ENCODE assay signal across 16 cellular contexts in genomic region chr13:89969996-89970709, GRCh38.
A peak's percentile ranks its signal among the peaks of the same experiment; 100 is the strongest.
DNase-seq lines count a peak whose midpoint lies in the region; ATAC-seq, FAIRE-seq and TF ChIP-seq lines count a peak whose summit lies in the region.
"Had no signal": no experiment of that assay in that cellular context is flagged by ENCODE, and none has a peak within 500 bp of the region (broad histone marks: within the 10 kb centered on the region; RNA-seq: fewer than 3 reads in every experiment).

No MANE protein-coding gene starts in this region.

- H3K9me3 ChIP-seq in astrocyte (ENCODE audit: insufficient read depth, low read depth, low read length) (no peaks in the 10 kb centered on the region), smooth muscle cell (replicated peaks; ENCODE audit: low read depth) (no peaks in the 10 kb centered on the region), gastroesophageal sphincter (no peaks in the 10 kb centered on the region)
- H3K9me3 ChIP-seq: BLaER1 had no signal

- no peak overlapping the region for H3K9ac ChIP-seq in astrocyte (ENCODE audit: low read length)
- H3K9ac ChIP-seq in smooth muscle cell (ENCODE audit: low read depth) = no peak overlapping the region
- H3K9ac ChIP-seq: BLaER1 had no signal

- H3K27ac ChIP-seq in astrocyte (ENCODE audit: low read depth, low read length) = no peak overlapping the region
- peak overlapping the region; percentile 9 for H3K27ac ChIP-seq in smooth muscle cell (ENCODE audit: low read depth)
- H3K27ac ChIP-seq in gastroesophageal sphincter = no peak overlapping the region
- H3K27ac ChIP-seq: BLaER1 had no signal

- peak overlapping the region; percentile 88 for H3K27ac Mint-ChIP-seq in astrocyte (ENCODE audit: unreplicated experiment)
- H3K27ac Mint-ChIP-seq: CD8-positive, alpha-beta memory T cell had no signal

- 39% methylated on average over 2 of the region's 2 CpGs for WGBS in smooth muscle cell (ENCODE audit: low lambda C conversion rate)
- WGBS in gastroesophageal sphincter (ENCODE audit: low coverage in 1 of 2), 2 donors = 44 to 69% methylated on average over 1 to 2 of the region's 2 CpGs

- no peak overlapping the region for H3K4me2 ChIP-seq in astrocyte (ENCODE audit: low read length)
- H3K4me2 ChIP-seq in smooth muscle cell = no peak overlapping the region
- H3K4me2 ChIP-seq: BLaER1 had no signal

- no peaks in the 10 kb centered on the region for H4K20me1 ChIP-seq in astrocyte (ENCODE audit: insufficient read depth, low read length)
- no peaks in the 10 kb centered on the region for H4K20me1 ChIP-seq in smooth muscle cell (ENCODE audit: low read depth)
- H4K20me1 ChIP-seq: BLaER1 had no signal

- no peak for FAIRE-seq in astrocyte (lab: Jason Lieb, UNC)
- FAIRE-seq: HTR-8/SVneo had no signal

- H3K79me2 ChIP-seq in astrocyte (ENCODE audit: insufficient read depth, low read length) = no peaks in the 10 kb centered on the region
- no peaks in the 10 kb centered on the region for H3K79me2 ChIP-seq in smooth muscle cell (ENCODE audit: low read depth)

- H3K27me3 ChIP-seq in astrocyte (ENCODE audit: insufficient read depth, low read length) = no peaks in the 10 kb centered on the region
- H3K27me3 ChIP-seq in smooth muscle cell (ENCODE audit: low read depth) = no peaks in the 10 kb centered on the region
- H3K27me3 ChIP-seq in gastroesophageal sphincter = no peaks in the 10 kb centered on the region
- H3K27me3 ChIP-seq: BLaER1 had no signal

- ATAC-seq in gastroesophageal sphincter = no peak

- H3K4me1 Mint-ChIP-seq in astrocyte (ENCODE audit: low read depth, unreplicated experiment) = peaks cover 17% of the 10 kb centered on the region
- H3K4me1 Mint-ChIP-seq: CD8-positive, alpha-beta memory T cell had no signal

- no peak for TF ChIP-seq CTCF in astrocyte (IDR thresholded peaks at IDR 0.05; ENCODE audit: insufficient read depth, low read depth, low read length)
- TF ChIP-seq CTCF in fibroblast of villous mesenchyme (IDR thresholded peaks at IDR 0.05; ENCODE audit: insufficient read depth, low read depth, low read length) = no peak
- no peak for TF ChIP-seq CTCF in smooth muscle cell (IDR thresholded peaks at IDR 0.05; ENCODE audit: borderline replicate concordance, insufficient read depth, poor library complexity, severe bottlenecking)
- no peak for TF ChIP-seq CTCF in gastroesophageal sphincter (IDR thresholded peaks at IDR 0.05)

- TF ChIP-seq POLR2A in gastroesophageal sphincter (IDR thresholded peaks at IDR 0.05) = no peak

- H3K4me3 ChIP-seq in astrocyte (ENCODE audit: insufficient read depth, low read depth, low read length) (no peak overlapping the region), fibroblast of villous mesenchyme (ENCODE audit: low read depth, low read length) (no peak overlapping the region), smooth muscle cell (no peak overlapping the region), gastroesophageal sphincter (no peak overlapping the region)
- H3K4me3 ChIP-seq: BLaER1 had no signal

- no peaks in the 10 kb centered on the region for H3K9me3 Mint-ChIP-seq in astrocyte (ENCODE audit: unreplicated experiment)

- no peaks in the 10 kb centered on the region for H3K36me3 Mint-ChIP-seq in astrocyte (ENCODE audit: low read depth, unreplicated experiment)
- H3K36me3 Mint-ChIP-seq: CD8-positive, alpha-beta memory T cell had no signal

- no peaks in the 10 kb centered on the region for H3K27me3 Mint-ChIP-seq in astrocyte (ENCODE audit: low read depth, unreplicated experiment)
- H3K27me3 Mint-ChIP-seq: CD8-positive, alpha-beta memory T cell had no signal

- no peak overlapping the region for H3K4me3 Mint-ChIP-seq in astrocyte (ENCODE audit: unreplicated experiment)
- H3K4me3 Mint-ChIP-seq: CD8-positive, alpha-beta memory T cell had no signal

- H3K36me3 ChIP-seq in astrocyte (ENCODE audit: insufficient read depth, low read length) = no peaks in the 10 kb centered on the region
- no peaks in the 10 kb centered on the region for H3K36me3 ChIP-seq in smooth muscle cell (ENCODE audit: low read depth)
- no peaks in the 10 kb centered on the region for H3K36me3 ChIP-seq in gastroesophageal sphincter
- H3K36me3 ChIP-seq: BLaER1 had no signal

- no peak for TF ChIP-seq EP300 in gastroesophageal sphincter (IDR thresholded peaks at IDR 0.05)

- no peaks in the 10 kb centered on the region for H3F3A ChIP-seq in smooth muscle cell (ENCODE audit: low read depth)

- DNase-seq in H4 (ENCODE audit: low spot score) (peak; percentile 13), astrocyte (ENCODE audit: low read depth) (peak; percentile 56), fibroblast of villous mesenchyme (ENCODE audit: low read depth) (peak; percentile 4), smooth muscle cell (lab: John Stamatoyannopoulos, UW; ENCODE audit: unreplicated experiment) (no peak), pons (ENCODE audit: low spot score) (no peak), NCI-H524 (lab: John Stamatoyannopoulos, UW) (no peak)
- DNase-seq: CD8-positive, alpha-beta memory T cell; NCI-H1092; NCI-H2107; NCI-H345; NCI-H69; NK-92 treated with Interleukin-12 subunit alpha and Interleukin-12 subunit beta, amount 100 ng/mL, for 24 hours; OCI-M1 had no signal

- no peaks in the 10 kb centered on the region for H3K4me1 ChIP-seq in astrocyte (ENCODE audit: insufficient read depth, low read length)
- H3K4me1 ChIP-seq in smooth muscle cell (ENCODE audit: low read depth) = no peaks in the 10 kb centered on the region
- H3K4me1 ChIP-seq in gastroesophageal sphincter = no peaks in the 10 kb centered on the region
- H3K4me1 ChIP-seq: BLaER1 had no signal

- H2AFZ ChIP-seq in astrocyte (ENCODE audit: low read depth, low read length) (peak overlapping the region; percentile 36), smooth muscle cell (ENCODE audit: low read depth) (no peak overlapping the region)

Comparison
In these comparisons a context has a peak if more than half of its experiments do, and no peak if none do; other contexts are left out.
1. DNase-seq: peak in H4 (single experiment), astrocyte (single experiment) and fibroblast of villous mesenchyme (single experiment); none in smooth muscle cell (single experiment), pons (single experiment) and NCI-H524 (0 of 2).